Comparison of ENCODE assay signal across 2 cellular contexts in the genomic region with DNA sequence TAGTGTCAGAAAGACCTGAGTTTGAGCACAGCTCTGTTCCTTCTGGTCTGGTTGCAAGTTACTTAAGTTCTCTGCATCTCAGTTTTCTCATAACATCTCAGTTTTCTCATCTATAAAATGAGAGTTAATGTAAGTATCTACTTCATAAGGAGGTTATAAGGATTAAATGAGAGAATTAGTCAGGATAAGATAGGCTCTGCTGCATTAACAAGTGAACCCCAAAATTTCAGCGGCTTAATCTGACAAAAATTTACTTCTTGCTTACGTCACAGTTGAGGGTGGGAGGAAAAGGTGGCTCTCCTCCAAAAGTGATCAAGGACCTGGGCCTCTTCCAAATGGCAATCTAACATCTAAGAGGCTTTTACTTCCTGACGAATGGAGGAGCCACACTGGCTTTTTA.
TF ChIP-seq lines count a peak whose summit lies in the region.

No MANE protein-coding gene starts in this region.

TF ChIP-seq in K562, 482 proteins besides CTCF, POLR2A, EP300 and RAD21:
- TF ChIP-seq ZNF12 (CRISPR knock-in tag; IDR thresholded peaks at IDR 0.05) (peak; percentile 92), ZNF766 (CRISPR knock-in tag; conservative IDR thresholded peaks at IDR 0.05) (no peak), RBM25 (IDR thresholded peaks at IDR 0.05; ENCODE audit: low read depth, low read length, severe bottlenecking) (peak; percentile 3)

TF ChIP-seq in GM23338, 12 proteins besides CTCF, POLR2A, EP300 and RAD21:
- TF ChIP-seq ZNF114 (CRISPR knock-in tag; IDR thresholded peaks at IDR 0.05) (no peak), REST (IDR thresholded peaks at IDR 0.05; ENCODE audit: unreplicated experiment) (no peak), JUNB (IDR thresholded peaks at IDR 0.05; ENCODE audit: unreplicated experiment) (no peak), CREB1 (CRISPR knock-in tag; IDR thresholded peaks at IDR 0.05; ENCODE audit: low read depth) (no peak), POLR2AphosphoS5 (IDR thresholded peaks at IDR 0.05; ENCODE audit: low read depth) (no peak), ZNF331 (CRISPR knock-in tag; IDR thresholded peaks at IDR 0.05; ENCODE audit: low read depth) (no peak), ETS1 (IDR thresholded peaks at IDR 0.05) (no peak), STAT1 (IDR thresholded peaks at IDR 0.05; ENCODE audit: unreplicated experiment) (no peak), EZH2 (IDR thresholded peaks at IDR 0.05; ENCODE audit: low read depth, unreplicated experiment) (no peak), ZNF462 (CRISPR knock-in tag; IDR thresholded peaks at IDR 0.05) (no peak), NANOG (IDR thresholded peaks at IDR 0.05; ENCODE audit: borderline replicate concordance) (no peak), EZH2phosphoT487 (IDR thresholded peaks at IDR 0.05; ENCODE audit: unreplicated experiment) (no peak)
